In genomic region chr3:14913926-14914776, GRCh38 we compare ENCODE assay signal across 20 cellular contexts. TPM values are rescaled to one million over a fixed set of nuclear protein-coding genes. Genes with fewer than 3 reads are reported as not detected.
DNase-seq lines count a peak whose midpoint lies in the region; TF ChIP-seq lines count a peak whose summit lies in the region.
"Had no signal": no experiment of that assay in that cellular context is flagged by ENCODE, and none has a peak within 500 bp of the region (broad histone marks: within the 10 kb centered on the region; RNA-seq: fewer than 3 reads in every experiment).

No MANE protein-coding gene starts in this region.

- H3K4me3 Mint-ChIP-seq in brain = no peak overlapping the region
- H3K4me3 Mint-ChIP-seq in mesothelial cell of epicardium = no peak overlapping the region
- H3K4me3 Mint-ChIP-seq in CD14-positive monocyte = no peak overlapping the region
- H3K4me3 Mint-ChIP-seq: activated T-helper 1 cell treated with anti-CD3 and anti-CD28 coated beads, Interleukin-12 subunit alpha, Interleukin-12 subunit beta, Interleukin-2, Interleukin-4 antibody, amounts not matched to agents 30 ng/mL and 10 ng/mL and 1 ng/mL, durations not matched to agents 14 hours and 24 hours and 36 hours; CD8-positive, alpha-beta T cell; memory B cell; stimulated activated naive CD8-positive, alpha-beta T cell treated with anti-CD3 and anti-CD28 coated beads, Interleukin-15, Interleukin-2, amounts not matched to agents 100 ng/mL and 50 ng/mL, for 24 hours had no signal

- intact Hi-C loops in CD14-positive monocyte (cut with micrococcal nuclease) = no loop called here

- no peak overlapping the region for H3K4me3 ChIP-seq in H7 (ENCODE audit: insufficient read depth, low read depth, low read length)
- H3K4me3 ChIP-seq: uterus had no signal

- H3K27ac Mint-ChIP-seq in brain (no peak overlapping the region), mesothelial cell of epicardium (no peak overlapping the region), CD14-positive monocyte (no peak overlapping the region)
- H3K27ac Mint-ChIP-seq: activated T-helper 1 cell treated with anti-CD3 and anti-CD28 coated beads, Interleukin-12 subunit alpha, Interleukin-12 subunit beta, Interleukin-2, Interleukin-4 antibody, amounts not matched to agents 30 ng/mL and 10 ng/mL and 1 ng/mL, durations not matched to agents 14 hours and 24 hours and 36 hours; CD8-positive, alpha-beta T cell; memory B cell; stimulated activated naive CD8-positive, alpha-beta T cell treated with anti-CD3 and anti-CD28 coated beads, Interleukin-15, Interleukin-2, amounts not matched to agents 100 ng/mL and 50 ng/mL, for 24 hours had no signal

- TF ChIP-seq CTCF in 22Rv1 (IDR thresholded peaks at IDR 0.05) = peak; percentile 24; the same call in 1 of the 2 replicates
- TF ChIP-seq CTCF in brain (conservative IDR thresholded peaks at IDR 0.05) = peak; percentile 34 to 55
- peak; percentile 46 for TF ChIP-seq CTCF in mesothelial cell of epicardium (IDR thresholded peaks at IDR 0.05; ENCODE audit: unreplicated experiment)
- no peak for TF ChIP-seq CTCF in CD14-positive monocyte (IDR thresholded peaks at IDR 0.05)

- no peak overlapping the region for H3K27ac ChIP-seq in 22Rv1
- H3K27ac ChIP-seq: RWPE1, uterus had no signal

- in situ Hi-C loops in G401 (cut with HindIII; ENCODE audit: low sequenced_read_pairs) = no loop called here

- no peaks in the 10 kb centered on the region for H3K4me1 Mint-ChIP-seq in brain
- peaks cover 16% of the 10 kb centered on the region for H3K4me1 Mint-ChIP-seq in mesothelial cell of epicardium
- no peaks in the 10 kb centered on the region for H3K4me1 Mint-ChIP-seq in CD14-positive monocyte
- H3K4me1 Mint-ChIP-seq: memory B cell had no signal

- no peaks in the 10 kb centered on the region for H3K36me3 Mint-ChIP-seq in brain
- no peaks in the 10 kb centered on the region for H3K36me3 Mint-ChIP-seq in mesothelial cell of epicardium
- H3K36me3 Mint-ChIP-seq in CD14-positive monocyte = no peaks in the 10 kb centered on the region
- H3K36me3 Mint-ChIP-seq: CD8-positive, alpha-beta T cell; memory B cell had no signal

- peaks cover 0 to 2% (median 0%) of the 10 kb centered on the region in 5 experiments for H3K9me3 Mint-ChIP-seq in brain
- no peaks in the 10 kb centered on the region for H3K9me3 Mint-ChIP-seq in mesothelial cell of epicardium
- H3K9me3 Mint-ChIP-seq in CD14-positive monocyte = peaks cover 0 to 2% (median 0%) of the 10 kb centered on the region in 7 donors
- H3K9me3 Mint-ChIP-seq: activated T-helper 1 cell treated with anti-CD3 and anti-CD28 coated beads, Interleukin-12 subunit alpha, Interleukin-12 subunit beta, Interleukin-2, Interleukin-4 antibody, amounts not matched to agents 30 ng/mL and 10 ng/mL and 1 ng/mL, durations not matched to agents 14 hours and 24 hours and 36 hours; CD8-positive, alpha-beta T cell; memory B cell; stimulated activated naive CD8-positive, alpha-beta T cell treated with anti-CD3 and anti-CD28 coated beads, Interleukin-15, Interleukin-2, amounts not matched to agents 100 ng/mL and 50 ng/mL, for 24 hours had no signal

- H3K36me3 ChIP-seq in H7 (replicated peaks; ENCODE audit: control insufficient read depth, insufficient read depth, low read length) = peaks cover 2% of the 10 kb centered on the region
- H3K36me3 ChIP-seq: uterus had no signal

- no peaks in the 10 kb centered on the region for H3K27me3 ChIP-seq in H7 (ENCODE audit: control insufficient read depth, insufficient read depth, low read length)
- H3K27me3 ChIP-seq: uterus had no signal

- peaks cover 28% of the 10 kb centered on the region for H3K27me3 Mint-ChIP-seq in brain
- H3K27me3 Mint-ChIP-seq in mesothelial cell of epicardium (ENCODE audit: low read depth) = peaks cover 34% of the 10 kb centered on the region
- peaks cover 1 to 6% (median 2%) of the 10 kb centered on the region in 3 donors for H3K27me3 Mint-ChIP-seq in CD14-positive monocyte (ENCODE audit: low read depth in 3 of 3)
- H3K27me3 Mint-ChIP-seq: stimulated activated naive CD8-positive, alpha-beta T cell treated with anti-CD3 and anti-CD28 coated beads, Interleukin-15, Interleukin-2, amounts not matched to agents 100 ng/mL and 50 ng/mL, for 24 hours had no signal

- DNase-seq in H7 (peak; percentile 76), mesothelial cell of epicardium (ENCODE audit: low spot score in 2 of 2, unreplicated experiment in 2 of 2) (no peak), NCI-H226 (no peak), CD14-positive monocyte (ENCODE audit: low spot score) (no peak), G401 (ENCODE audit: low spot score) (no peak)
- DNase-seq in stimulated activated naive CD4-positive, alpha-beta T cell (lab: John Stamatoyannopoulos, UW) = no peak
- DNase-seq: DMS79, head of caudate nucleus, NCI-H2081, NCI-H69, right cardiac atrium, T-helper 1 cell, uterus had no signal

RNA-seq across cellular contexts. Expression of gene NR2C2, which starts 33.2 kb away (rescaled TPM):
- total RNA-seq in H7 (2014; rRNA removed; shearing (Covaris generic)) = 14.7 and 25.6 TPM in 2 replicates
- 19.1 TPM for polyA plus RNA-seq in brain (ENCODE audit: insufficient read depth, low read depth, low replicate concordance)
- 70.0 to 74.1 TPM (median 70.1 TPM) in 3 replicates for total RNA-seq in mesothelial cell of epicardium
- polyA plus RNA-seq in CD14-positive monocyte = 1 to 10 TPM; 3.4 to 3.8 TPM
- total RNA-seq in G401 (2014; rRNA removed; shearing (Covaris generic)) = 6.9 and 8.5 TPM in 2 replicates
